Comparison of ENCODE assay signal across 8 cellular contexts in the genomic region with DNA sequence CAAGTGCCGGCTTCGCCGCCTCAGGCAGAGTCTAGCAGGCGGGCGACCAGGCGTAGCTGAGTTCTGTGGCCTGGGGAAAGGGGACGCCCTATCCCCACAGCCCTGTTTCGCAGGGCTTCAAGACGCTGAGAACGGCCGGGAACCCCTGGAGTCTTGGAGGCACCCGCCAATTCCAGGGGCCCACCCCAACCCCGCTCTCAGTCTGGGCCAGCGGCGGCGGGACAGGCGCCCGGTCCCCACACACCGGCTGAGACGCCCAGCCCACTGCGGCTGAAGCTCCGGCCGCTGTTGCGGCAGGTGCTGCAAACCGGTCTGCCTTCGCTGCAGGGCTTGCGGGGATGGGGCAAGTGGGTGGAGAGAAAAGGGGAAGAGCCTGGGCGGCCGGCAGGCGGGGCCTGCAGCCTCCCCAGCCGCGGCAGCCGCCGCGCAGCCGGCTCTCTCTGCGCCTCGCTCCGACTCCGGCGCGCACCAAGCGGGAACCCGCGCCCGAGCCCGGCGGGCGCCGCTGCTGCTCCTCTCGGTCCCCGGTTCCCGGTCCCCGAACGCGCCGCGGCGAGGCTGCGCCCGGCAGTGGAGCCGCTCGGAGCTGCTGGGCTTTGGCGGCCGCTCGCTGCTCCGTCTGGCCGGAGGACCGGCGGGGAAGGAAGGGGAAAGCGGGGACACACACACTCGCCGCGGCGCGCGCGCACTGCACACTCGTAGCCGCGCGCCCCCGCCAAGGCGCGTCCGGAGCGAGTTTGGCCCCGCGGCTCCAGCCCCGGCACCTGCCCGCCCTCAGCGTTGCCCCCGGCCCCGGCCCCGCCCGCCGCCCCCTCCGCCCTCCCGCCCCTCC. TPM values are rescaled to one million over a fixed set of nuclear protein-coding genes. Genes with fewer than 3 reads are reported as not detected.
A peak's percentile ranks its signal among the peaks of the same experiment; 100 is the strongest.
DNase-seq lines count a peak whose midpoint lies in the region; ATAC-seq and FAIRE-seq lines count a peak whose summit lies in the region.

A gene with protein sequence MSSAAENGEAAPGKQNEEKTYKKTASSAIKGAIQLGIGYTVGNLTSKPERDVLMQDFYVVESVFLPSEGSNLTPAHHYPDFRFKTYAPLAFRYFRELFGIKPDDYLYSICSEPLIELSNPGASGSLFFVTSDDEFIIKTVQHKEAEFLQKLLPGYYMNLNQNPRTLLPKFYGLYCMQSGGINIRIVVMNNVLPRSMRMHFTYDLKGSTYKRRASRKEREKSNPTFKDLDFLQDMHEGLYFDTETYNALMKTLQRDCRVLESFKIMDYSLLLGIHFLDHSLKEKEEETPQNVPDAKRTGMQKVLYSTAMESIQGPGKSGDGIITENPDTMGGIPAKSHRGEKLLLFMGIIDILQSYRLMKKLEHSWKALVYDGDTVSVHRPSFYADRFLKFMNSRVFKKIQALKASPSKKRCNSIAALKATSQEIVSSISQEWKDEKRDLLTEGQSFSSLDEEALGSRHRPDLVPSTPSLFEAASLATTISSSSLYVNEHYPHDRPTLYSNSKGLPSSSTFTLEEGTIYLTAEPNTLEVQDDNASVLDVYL (plus strand): TSS at position 437 of the 832 bp plus-strand sequence. CDS start 117,375 bp downstream, outside the sequence.

- H3K4me1 Mint-ChIP-seq in activated T-helper 17 cell treated with anti-CD3 and anti-CD28 coated beads, Interleukin-2, amount 50 U/mL, for 72 hours: peaks cover 7% of the 10 kb centered on the region

- FAIRE-seq in urothelium cell line (lab: Jason Lieb, UNC): no peak

- intact Hi-C loops in Right ventricle myocardium superior (cut with DNase I): loop anchor here (5.0 kb wide), 1 partner anchor 118 kb away; no protein-coding TSS in a partner anchor

- DNase-seq in COLO668 (lab: John Stamatoyannopoulos, UW; ENCODE audit: unreplicated experiment): peak; percentile 93
- peak; percentile 72 to 91 for DNase-seq in NCI-H526 (lab: John Stamatoyannopoulos, UW)
- DNase-seq in Right ventricle myocardium superior: peak; percentile 85
- DNase-seq in nucleus accumbens (lab: John Stamatoyannopoulos, UW): peak in 31 of 56 donors; percentile 8 to 74 (median 42)
- peak; percentile 86 for DNase-seq in urothelium cell line (ENCODE audit: low spot score)

- H3K36me3 Mint-ChIP-seq in activated T-helper 17 cell treated with anti-CD3 and anti-CD28 coated beads, Interleukin-2, amount 50 U/mL, for 72 hours (ENCODE audit: low read depth): no peaks in the 10 kb centered on the region

- no peak within 1 kb of the TSS for H3K27ac Mint-ChIP-seq in activated T-helper 17 cell treated with anti-CD3 and anti-CD28 coated beads, Interleukin-2, amount 50 U/mL, for 72 hours

- peaks cover 72% of the 10 kb centered on the region for H3K27me3 Mint-ChIP-seq in activated T-helper 17 cell treated with anti-CD3 and anti-CD28 coated beads, Interleukin-2, amount 50 U/mL, for 72 hours

- peak within 1 kb of the TSS; percentile 67 for H3K4me3 Mint-ChIP-seq in activated T-helper 17 cell treated with anti-CD3 and anti-CD28 coated beads, Interleukin-2, amount 50 U/mL, for 72 hours

- H3K9me3 Mint-ChIP-seq in activated T-helper 17 cell treated with anti-CD3 and anti-CD28 coated beads, Interleukin-2, amount 50 U/mL, for 72 hours: no peaks in the 10 kb centered on the region

- ATAC-seq in GM19043 (IDR thresholded peaks at IDR 0.05; ENCODE audit: low read depth, unreplicated experiment) (peak; percentile 77), HG03196 (IDR thresholded peaks at IDR 0.05; ENCODE audit: unreplicated experiment) (peak; percentile 69), Right ventricle myocardium superior (ENCODE audit: poor library complexity) (peak; percentile 90)
- ATAC-seq in activated T-helper 17 cell treated with anti-CD3 and anti-CD28 coated beads, Interleukin-2, amount 50 U/mL, for 72 hours (replicated peaks): peak; percentile 68

RNA-seq across cellular contexts. Expression of the gene that starts here (rescaled TPM):
- total RNA-seq in activated T-helper 17 cell treated with anti-CD3 and anti-CD28 coated beads, Interleukin-2, amount 50 U/mL, for 72 hours: under 1 TPM; 0.17 to 0.37 TPM
- total RNA-seq in Right ventricle myocardium superior: 62.8 TPM

Comparison
In these comparisons a context has a peak if more than half of its experiments do, and no peak if none do; other contexts are left out.
1. Peak in every context shown above with its lines: DNase-seq and ATAC-seq.
2. RNA of the gene that starts here (total RNA-seq): 62.8 TPM in Right ventricle myocardium superior (single experiment); 0.17 to 0.37 TPM in activated T-helper 17 cell treated with anti-CD3 and anti-CD28 coated beads, Interleukin-2, amount 50 U/mL, for 72 hours; every median in the first group is over 10 times any median in the second.
3. Peak in ATAC-seq in activated T-helper 17 cell treated with anti-CD3 and anti-CD28 coated beads, Interleukin-2, amount 50 U/mL, for 72 hours; RNA of the gene not detected or under 1 TPM.
4. DNase-seq: peak in every context shown above with its lines; median percentile 93 in COLO668; 86 in urothelium cell line; 85 in Right ventricle myocardium superior; 82 in NCI-H526; 42 in nucleus accumbens.